Comparison of ENCODE assay signal across 1 cellular context in genomic region chr6:16769986-16770376, GRCh38.
TF ChIP-seq lines count a peak whose summit lies in the region.

No MANE protein-coding gene starts in this region.

TF ChIP-seq in K562, 482 proteins besides CTCF, POLR2A, EP300 and RAD21:
- no peak for TF ChIP-seq NR2C2 (CRISPR knock-in tag; IDR thresholded peaks at IDR 0.05)
- 0 out of 2 replicates have a peak, but pooled peaks have one; percentile 5 for TF ChIP-seq NR2C2 (tag; IDR thresholded peaks at IDR 0.05)
- no peak for TF ChIP-seq ZNF318 (IDR thresholded peaks at IDR 0.05; ENCODE audit: borderline replicate concordance in 1 of 2, low read depth in 1 of 2)
- TF ChIP-seq, protein P1, sequence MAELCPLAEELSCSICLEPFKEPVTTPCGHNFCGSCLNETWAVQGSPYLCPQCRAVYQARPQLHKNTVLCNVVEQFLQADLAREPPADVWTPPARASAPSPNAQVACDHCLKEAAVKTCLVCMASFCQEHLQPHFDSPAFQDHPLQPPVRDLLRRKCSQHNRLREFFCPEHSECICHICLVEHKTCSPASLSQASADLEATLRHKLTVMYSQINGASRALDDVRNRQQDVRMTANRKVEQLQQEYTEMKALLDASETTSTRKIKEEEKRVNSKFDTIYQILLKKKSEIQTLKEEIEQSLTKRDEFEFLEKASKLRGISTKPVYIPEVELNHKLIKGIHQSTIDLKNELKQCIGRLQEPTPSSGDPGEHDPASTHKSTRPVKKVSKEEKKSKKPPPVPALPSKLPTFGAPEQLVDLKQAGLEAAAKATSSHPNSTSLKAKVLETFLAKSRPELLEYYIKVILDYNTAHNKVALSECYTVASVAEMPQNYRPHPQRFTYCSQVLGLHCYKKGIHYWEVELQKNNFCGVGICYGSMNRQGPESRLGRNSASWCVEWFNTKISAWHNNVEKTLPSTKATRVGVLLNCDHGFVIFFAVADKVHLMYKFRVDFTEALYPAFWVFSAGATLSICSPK (IDR thresholded peaks at IDR 0.05; ENCODE audit: borderline replicate concordance), result no peak
